In the genomic region with DNA sequence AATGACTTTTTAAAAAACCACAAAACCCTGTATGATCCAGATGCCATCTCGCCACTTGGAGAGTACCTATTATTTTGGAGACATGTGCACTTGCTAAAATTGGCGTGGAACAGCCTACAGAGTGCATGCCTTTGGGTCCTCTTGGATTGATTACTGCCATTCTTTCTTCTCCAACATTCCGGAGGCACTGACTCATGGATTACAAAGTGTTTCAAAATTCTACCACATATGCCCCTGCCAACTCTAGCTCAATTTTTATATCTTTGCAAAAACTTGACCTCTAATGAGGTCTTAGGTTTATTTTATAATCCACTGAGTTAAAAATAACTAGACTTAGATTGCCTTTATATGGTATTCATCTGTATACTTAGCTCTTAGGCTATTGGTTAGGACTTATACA, we compare ENCODE assay signal across 10 cellular contexts. TPM values are rescaled to one million over a fixed set of nuclear protein-coding genes. Genes with fewer than 3 reads are reported as not detected.
DNase-seq lines count a peak whose midpoint lies in the region; ATAC-seq and TF ChIP-seq lines count a peak whose summit lies in the region.
"Had no signal": no experiment of that assay in that cellular context is flagged by ENCODE, and none has a peak within 500 bp of the region (broad histone marks: within the 10 kb centered on the region; RNA-seq: fewer than 3 reads in every experiment).

No MANE protein-coding gene starts in this region.

- TF ChIP-seq RAD21 in HCT116 (IDR thresholded peaks at IDR 0.05; ENCODE audit: low read depth) = no peak

- no peaks in the 10 kb centered on the region for H3K9me2 ChIP-seq in HCT116 (ENCODE audit: insufficient read depth)

- intact Hi-C loops in HCT116 (cut with micrococcal nuclease) = no loop called here
- intact Hi-C loops in upper lobe of right lung (cut with DNase I) = no loop called here

- H3K27ac Mint-ChIP-seq in endodermal cell = no peak overlapping the region

- no peak overlapping the region for H3K4me3 Mint-ChIP-seq in endodermal cell

- no TSS peak for BruUV-seq in HCT116 (replicated peaks; lab: Mats Ljungman, UMichigan)

- peaks cover 2% of the 10 kb centered on the region for H3K9me3 Mint-ChIP-seq in endodermal cell

- H3K9ac ChIP-seq in HCT116 (ENCODE audit: low read length) = no peak overlapping the region
- H3K9ac ChIP-seq in endodermal cell (ENCODE audit: extremely low read depth, low read length, poor library complexity, severe bottlenecking) = no peak overlapping the region

- H3K36me3 ChIP-seq in HCT116 (ENCODE audit: control insufficient read depth in 1 of 2, insufficient read depth in 2 of 2, low read length in 2 of 2) (no peaks in the 10 kb centered on the region), upper lobe of right lung (no peaks in the 10 kb centered on the region), endodermal cell (ENCODE audit: control insufficient read depth, insufficient read depth, low read length) (no peaks in the 10 kb centered on the region)

- H4K20me1 ChIP-seq in HCT116 (ENCODE audit: insufficient read depth) = no peaks in the 10 kb centered on the region

- H3K27me3 ChIP-seq in HCT116 (ENCODE audit: insufficient read depth, low read length) (no peaks in the 10 kb centered on the region), upper lobe of right lung (no peaks in the 10 kb centered on the region), endodermal cell (ENCODE audit: control insufficient read depth, insufficient read depth, low read length, poor library complexity, severe bottlenecking) (no peaks in the 10 kb centered on the region)

- RAD21 ChIA-PET in HCT116 (lab: Charles Lee; ENCODE audit: low non-redundant PET in 1 of 2, low total read pairs in 2 of 2, uncharacterized antibody in 2 of 2, unreplicated experiment in 2 of 2) = no interaction called here

- TF ChIP-seq CTCF in HCT116 (IDR thresholded peaks at IDR 0.05 in 2 of 3, conservative IDR thresholded peaks at IDR 0.05 in 1 of 3; ENCODE audit: borderline replicate concordance in 1 of 3, insufficient read depth in 1 of 3, low read depth in 2 of 3, low read length in 2 of 3) (no peak), upper lobe of right lung (IDR thresholded peaks at IDR 0.05) (no peak), endodermal cell (conservative IDR thresholded peaks at IDR 0.05) (no peak)

- no peak overlapping the region for H3K27ac ChIP-seq in HCT116 (ENCODE audit: low read depth, low read length)
- H3K27ac ChIP-seq in upper lobe of right lung = no peak overlapping the region
- no peak overlapping the region for H3K27ac ChIP-seq in endodermal cell (ENCODE audit: low read depth, low read length)

- H3K9me3 ChIP-seq in HCT116 (ENCODE audit: control insufficient read depth in 1 of 2, insufficient read depth in 1 of 2, low read depth in 1 of 2, low read length in 2 of 2) (no peaks in the 10 kb centered on the region), upper lobe of right lung (no peaks in the 10 kb centered on the region), endodermal cell (ENCODE audit: control insufficient read depth, low read length) (no peaks in the 10 kb centered on the region)

- POLR2A ChIA-PET in HCT116 (lab: Charles Lee) = no interaction called here

- H2AFZ ChIP-seq in HCT116 (ENCODE audit: low read depth, low read length, poor library complexity, severe bottlenecking) = no peak overlapping the region

- TF ChIP-seq POLR2A in HCT116 (IDR thresholded peaks at IDR 0.05; ENCODE audit: borderline replicate concordance, extremely low read depth, insufficient read depth, insufficient read length) = no peak

- peak; percentile 76 for ATAC-seq in HCT116
- peak; percentile 85 for ATAC-seq in upper lobe of right lung
- no peak for ATAC-seq in GM21390 (IDR thresholded peaks at IDR 0.05; ENCODE audit: unreplicated experiment)
- ATAC-seq: stimulated activated naive CD8-positive, alpha-beta T cell treated with anti-CD3 and anti-CD28 coated beads, Interleukin-15, Interleukin-2, amounts not matched to agents 100 U/mL and 50 U/mL, for 24 hours had no signal

- no peak overlapping the region for H3K4me3 ChIP-seq in HCT116 (replicated peaks in 1 of 2; ENCODE audit: low read depth in 1 of 2, low read length in 2 of 2)
- no peak overlapping the region for H3K4me3 ChIP-seq in upper lobe of right lung
- H3K4me3 ChIP-seq in endodermal cell (ENCODE audit: low read length) = no peak overlapping the region

- peaks cover 9 to 11% of the 10 kb centered on the region in 2 experiments for H3K4me1 ChIP-seq in HCT116 (ENCODE audit: control insufficient read depth in 1 of 2, insufficient read depth in 2 of 2, low read length in 2 of 2)
- H3K4me1 ChIP-seq in upper lobe of right lung = no peaks in the 10 kb centered on the region
- H3K4me1 ChIP-seq in endodermal cell (ENCODE audit: control insufficient read depth, insufficient read depth, low read length) = no peaks in the 10 kb centered on the region

- 88 to 96% methylated on average over 2 to 3 of the region's 3 CpGs for WGBS in endodermal cell (ENCODE audit: insufficient coverage in 1 of 2, insufficient read length in 1 of 2), 2 experiments

- H3K4me2 ChIP-seq in HCT116 (ENCODE audit: low read length) = peak overlapping the region; percentile 45

- peak; percentile 6 for DNase-seq in HCT116 (ENCODE audit: low read depth, low spot score)
- DNase-seq in SW480 (ENCODE audit: low spot score) = peak; percentile 26
- peak; percentile 67 for DNase-seq in fibroblast of the conjunctiva (ENCODE audit: low read depth)
- no peak for DNase-seq in upper lobe of right lung
- DNase-seq in NCI-H2227 (lab: John Stamatoyannopoulos, UW; ENCODE audit: unreplicated experiment) = no peak
- DNase-seq in endodermal cell = no peak
- DNase-seq: amygdala; NCI-H2107; stimulated activated naive CD8-positive, alpha-beta T cell treated with anti-CD3 and anti-CD28 coated beads, Interleukin-15, Interleukin-2, amounts not matched to agents 100 U/mL and 50 U/mL, for 24 hours had no signal

- H3K4me1 Mint-ChIP-seq in endodermal cell = no peaks in the 10 kb centered on the region

- H3K27me3 Mint-ChIP-seq in endodermal cell (ENCODE audit: insufficient read depth) = peaks cover 26% of the 10 kb centered on the region

- CTCF ChIA-PET in HCT116 (lab: Charles Lee) = no interaction called here

- H3K36me3 Mint-ChIP-seq in endodermal cell (ENCODE audit: low read depth) = no peaks in the 10 kb centered on the region

- no peaks in the 10 kb centered on the region for H3K79me2 ChIP-seq in HCT116 (ENCODE audit: insufficient read depth, low read length)

TF ChIP-seq in HCT116, 20 proteins besides CTCF, POLR2A, EP300 and RAD21:
- TF ChIP-seq FOSL1 (IDR thresholded peaks at IDR 0.05; ENCODE audit: low read depth) = peak; percentile 60
- TF ChIP-seq ELF1 (IDR thresholded peaks at IDR 0.05; ENCODE audit: borderline replicate concordance, low read depth) = no peak
- TF ChIP-seq CEBPB (IDR thresholded peaks at IDR 0.05; ENCODE audit: low read depth) = peak; percentile 75
- peak; percentile 37; the same call in 1 of the 2 replicates for TF ChIP-seq JUND (IDR thresholded peaks at IDR 0.05)
TF ChIP-seq in HCT116: peak in this region for 3.

RNA-seq across cellular contexts. Expression of a gene that starts 55.8 kb away (rescaled TPM):
- total RNA-seq in HCT116 (2021; ENCODE audit: unreplicated experiment) = 117 TPM
- 43.7 and 53.4 TPM in 2 replicates for polyA plus RNA-seq in HCT116 (2012)
- 112 TPM for total RNA-seq in upper lobe of right lung
- total RNA-seq in endodermal cell = 100 to 1,000 TPM in 1 of 2 donors, 10 to 100 TPM in 1; 90.8 to 104 TPM
- 120 TPM for polyA plus RNA-seq in endodermal cell (2013, experiment 1 of 2)
- polyA plus RNA-seq in endodermal cell (2013, experiment 2 of 2) = 126 TPM

Comparison
In these comparisons a context has a peak if more than half of its experiments do, and no peak if none do; other contexts are left out.
1. DNase-seq: peak in HCT116 (single experiment), SW480 (single experiment) and fibroblast of the conjunctiva (single experiment); none in upper lobe of right lung (single experiment), NCI-H2227 (single experiment) and endodermal cell (single experiment).